Comparison of ENCODE assay signal across 1 cellular context in the genomic region with DNA sequence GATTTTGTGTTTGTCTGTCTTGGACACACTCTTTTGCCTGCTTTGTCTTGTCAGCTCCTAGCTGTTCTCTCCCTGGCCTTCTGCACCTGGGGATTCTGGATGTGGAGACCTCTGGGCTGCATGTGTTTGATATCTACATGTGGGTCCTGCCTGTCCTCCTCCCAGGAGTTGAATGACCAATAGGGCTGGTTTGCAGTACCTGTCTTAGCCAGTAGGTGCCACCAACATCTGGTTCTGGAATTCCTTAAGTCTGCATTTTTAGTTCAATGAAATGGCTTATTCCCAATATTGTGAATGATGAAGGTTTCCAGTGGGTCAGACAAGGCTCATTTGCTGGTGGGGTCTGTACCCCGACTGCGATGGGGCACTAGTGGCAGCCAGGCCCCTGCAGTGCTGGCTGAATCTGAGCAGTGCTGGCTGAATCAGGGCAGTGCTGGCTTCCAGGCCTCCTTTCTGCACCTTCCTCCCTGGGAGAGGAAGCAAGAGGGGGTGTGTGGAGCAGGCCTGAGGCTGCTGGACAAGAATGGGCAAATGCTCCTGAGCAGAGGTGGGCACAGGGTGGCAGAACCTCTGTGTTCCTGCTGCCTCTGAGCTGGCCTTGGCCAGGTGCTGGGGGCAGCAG.
TF ChIP-seq lines count a peak whose summit lies in the region.

No MANE protein-coding gene starts in this region.

TF ChIP-seq in H1, 55 proteins besides CTCF, POLR2A, EP300 and RAD21 (continued from another document):
- TF ChIP-seq, protein P1, sequence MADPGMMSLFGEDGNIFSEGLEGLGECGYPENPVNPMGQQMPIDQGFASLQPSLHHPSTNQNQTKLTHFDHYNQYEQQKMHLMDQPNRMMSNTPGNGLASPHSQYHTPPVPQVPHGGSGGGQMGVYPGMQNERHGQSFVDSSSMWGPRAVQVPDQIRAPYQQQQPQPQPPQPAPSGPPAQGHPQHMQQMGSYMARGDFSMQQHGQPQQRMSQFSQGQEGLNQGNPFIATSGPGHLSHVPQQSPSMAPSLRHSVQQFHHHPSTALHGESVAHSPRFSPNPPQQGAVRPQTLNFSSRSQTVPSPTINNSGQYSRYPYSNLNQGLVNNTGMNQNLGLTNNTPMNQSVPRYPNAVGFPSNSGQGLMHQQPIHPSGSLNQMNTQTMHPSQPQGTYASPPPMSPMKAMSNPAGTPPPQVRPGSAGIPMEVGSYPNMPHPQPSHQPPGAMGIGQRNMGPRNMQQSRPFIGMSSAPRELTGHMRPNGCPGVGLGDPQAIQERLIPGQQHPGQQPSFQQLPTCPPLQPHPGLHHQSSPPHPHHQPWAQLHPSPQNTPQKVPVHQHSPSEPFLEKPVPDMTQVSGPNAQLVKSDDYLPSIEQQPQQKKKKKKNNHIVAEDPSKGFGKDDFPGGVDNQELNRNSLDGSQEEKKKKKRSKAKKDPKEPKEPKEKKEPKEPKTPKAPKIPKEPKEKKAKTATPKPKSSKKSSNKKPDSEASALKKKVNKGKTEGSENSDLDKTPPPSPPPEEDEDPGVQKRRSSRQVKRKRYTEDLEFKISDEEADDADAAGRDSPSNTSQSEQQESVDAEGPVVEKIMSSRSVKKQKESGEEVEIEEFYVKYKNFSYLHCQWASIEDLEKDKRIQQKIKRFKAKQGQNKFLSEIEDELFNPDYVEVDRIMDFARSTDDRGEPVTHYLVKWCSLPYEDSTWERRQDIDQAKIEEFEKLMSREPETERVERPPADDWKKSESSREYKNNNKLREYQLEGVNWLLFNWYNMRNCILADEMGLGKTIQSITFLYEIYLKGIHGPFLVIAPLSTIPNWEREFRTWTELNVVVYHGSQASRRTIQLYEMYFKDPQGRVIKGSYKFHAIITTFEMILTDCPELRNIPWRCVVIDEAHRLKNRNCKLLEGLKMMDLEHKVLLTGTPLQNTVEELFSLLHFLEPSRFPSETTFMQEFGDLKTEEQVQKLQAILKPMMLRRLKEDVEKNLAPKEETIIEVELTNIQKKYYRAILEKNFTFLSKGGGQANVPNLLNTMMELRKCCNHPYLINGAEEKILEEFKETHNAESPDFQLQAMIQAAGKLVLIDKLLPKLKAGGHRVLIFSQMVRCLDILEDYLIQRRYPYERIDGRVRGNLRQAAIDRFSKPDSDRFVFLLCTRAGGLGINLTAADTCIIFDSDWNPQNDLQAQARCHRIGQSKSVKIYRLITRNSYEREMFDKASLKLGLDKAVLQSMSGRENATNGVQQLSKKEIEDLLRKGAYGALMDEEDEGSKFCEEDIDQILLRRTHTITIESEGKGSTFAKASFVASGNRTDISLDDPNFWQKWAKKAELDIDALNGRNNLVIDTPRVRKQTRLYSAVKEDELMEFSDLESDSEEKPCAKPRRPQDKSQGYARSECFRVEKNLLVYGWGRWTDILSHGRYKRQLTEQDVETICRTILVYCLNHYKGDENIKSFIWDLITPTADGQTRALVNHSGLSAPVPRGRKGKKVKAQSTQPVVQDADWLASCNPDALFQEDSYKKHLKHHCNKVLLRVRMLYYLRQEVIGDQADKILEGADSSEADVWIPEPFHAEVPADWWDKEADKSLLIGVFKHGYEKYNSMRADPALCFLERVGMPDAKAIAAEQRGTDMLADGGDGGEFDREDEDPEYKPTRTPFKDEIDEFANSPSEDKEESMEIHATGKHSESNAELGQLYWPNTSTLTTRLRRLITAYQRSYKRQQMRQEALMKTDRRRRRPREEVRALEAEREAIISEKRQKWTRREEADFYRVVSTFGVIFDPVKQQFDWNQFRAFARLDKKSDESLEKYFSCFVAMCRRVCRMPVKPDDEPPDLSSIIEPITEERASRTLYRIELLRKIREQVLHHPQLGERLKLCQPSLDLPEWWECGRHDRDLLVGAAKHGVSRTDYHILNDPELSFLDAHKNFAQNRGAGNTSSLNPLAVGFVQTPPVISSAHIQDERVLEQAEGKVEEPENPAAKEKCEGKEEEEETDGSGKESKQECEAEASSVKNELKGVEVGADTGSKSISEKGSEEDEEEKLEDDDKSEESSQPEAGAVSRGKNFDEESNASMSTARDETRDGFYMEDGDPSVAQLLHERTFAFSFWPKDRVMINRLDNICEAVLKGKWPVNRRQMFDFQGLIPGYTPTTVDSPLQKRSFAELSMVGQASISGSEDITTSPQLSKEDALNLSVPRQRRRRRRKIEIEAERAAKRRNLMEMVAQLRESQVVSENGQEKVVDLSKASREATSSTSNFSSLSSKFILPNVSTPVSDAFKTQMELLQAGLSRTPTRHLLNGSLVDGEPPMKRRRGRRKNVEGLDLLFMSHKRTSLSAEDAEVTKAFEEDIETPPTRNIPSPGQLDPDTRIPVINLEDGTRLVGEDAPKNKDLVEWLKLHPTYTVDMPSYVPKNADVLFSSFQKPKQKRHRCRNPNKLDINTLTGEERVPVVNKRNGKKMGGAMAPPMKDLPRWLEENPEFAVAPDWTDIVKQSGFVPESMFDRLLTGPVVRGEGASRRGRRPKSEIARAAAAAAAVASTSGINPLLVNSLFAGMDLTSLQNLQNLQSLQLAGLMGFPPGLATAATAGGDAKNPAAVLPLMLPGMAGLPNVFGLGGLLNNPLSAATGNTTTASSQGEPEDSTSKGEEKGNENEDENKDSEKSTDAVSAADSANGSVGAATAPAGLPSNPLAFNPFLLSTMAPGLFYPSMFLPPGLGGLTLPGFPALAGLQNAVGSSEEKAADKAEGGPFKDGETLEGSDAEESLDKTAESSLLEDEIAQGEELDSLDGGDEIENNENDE (IDR thresholded peaks at IDR 0.05; ENCODE audit: insufficient replicate concordance, low read length): no peak
- TF ChIP-seq TEAD4 (IDR thresholded peaks at IDR 0.05; ENCODE audit: low read depth, low read length) (no peak), MAFK (IDR thresholded peaks at IDR 0.05; ENCODE audit: low read depth, low read length) (no peak), SRF (IDR thresholded peaks at IDR 0.05; ENCODE audit: low read depth, low read length) (no peak), JUND (IDR thresholded peaks at IDR 0.05; ENCODE audit: low read length) (no peak), TAF1 (IDR thresholded peaks at IDR 0.05; ENCODE audit: low read depth, low read length) (no peak), YY1 (IDR thresholded peaks at IDR 0.05; ENCODE audit: low read depth, low read length) (no peak), PHF8 (conservative IDR thresholded peaks at IDR 0.05; ENCODE audit: low read depth, low read length) (no peak), CBX5 (IDR thresholded peaks at IDR 0.05; ENCODE audit: low read depth, low read length) (no peak), NRF1 (IDR thresholded peaks at IDR 0.05; ENCODE audit: low read depth, low read length) (no peak)
- TF ChIP-seq, protein P2, sequence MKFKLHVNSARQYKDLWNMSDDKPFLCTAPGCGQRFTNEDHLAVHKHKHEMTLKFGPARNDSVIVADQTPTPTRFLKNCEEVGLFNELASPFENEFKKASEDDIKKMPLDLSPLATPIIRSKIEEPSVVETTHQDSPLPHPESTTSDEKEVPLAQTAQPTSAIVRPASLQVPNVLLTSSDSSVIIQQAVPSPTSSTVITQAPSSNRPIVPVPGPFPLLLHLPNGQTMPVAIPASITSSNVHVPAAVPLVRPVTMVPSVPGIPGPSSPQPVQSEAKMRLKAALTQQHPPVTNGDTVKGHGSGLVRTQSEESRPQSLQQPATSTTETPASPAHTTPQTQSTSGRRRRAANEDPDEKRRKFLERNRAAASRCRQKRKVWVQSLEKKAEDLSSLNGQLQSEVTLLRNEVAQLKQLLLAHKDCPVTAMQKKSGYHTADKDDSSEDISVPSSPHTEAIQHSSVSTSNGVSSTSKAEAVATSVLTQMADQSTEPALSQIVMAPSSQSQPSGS (IDR thresholded peaks at IDR 0.05; ENCODE audit: low read length): no peak
